10 cellular contexts compared by ENCODE assay signal in the genomic region with DNA sequence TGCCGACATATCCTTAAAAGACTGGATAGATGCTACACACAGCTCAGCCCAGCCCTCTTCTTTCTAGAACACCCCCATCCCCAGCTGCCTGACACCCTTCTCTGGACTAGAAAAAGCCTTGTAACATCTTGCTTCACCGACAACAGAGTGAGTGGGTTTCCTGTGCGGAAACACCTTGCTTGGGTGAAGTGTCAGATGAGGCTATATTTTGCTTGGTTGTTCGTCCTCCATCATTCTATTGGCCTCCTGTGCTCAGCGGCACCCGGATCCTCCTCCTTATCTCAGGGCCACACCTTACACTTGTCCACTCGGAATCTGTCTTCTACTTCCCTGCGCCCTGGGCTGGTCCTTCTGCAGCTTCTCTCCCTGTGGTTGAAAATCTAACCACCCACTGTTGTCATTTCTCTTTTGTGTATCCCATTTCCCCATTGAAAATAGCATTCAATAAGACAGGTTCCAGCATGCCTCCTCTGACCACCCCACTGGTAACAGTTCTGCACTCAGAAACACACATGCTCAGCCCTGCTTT.
DNase-seq lines count a peak whose midpoint lies in the region; ATAC-seq, FAIRE-seq and TF ChIP-seq lines count a peak whose summit lies in the region.
"Had no signal": no experiment of that assay in that cellular context is flagged by ENCODE, and none has a peak within 500 bp of the region (broad histone marks: within the 10 kb centered on the region; RNA-seq: fewer than 3 reads in every experiment).

No MANE protein-coding gene starts in this region.

- H3K9ac ChIP-seq in liver (ENCODE audit: low read depth in 1 of 2, low read length in 2 of 2) (no peak overlapping the region), HepG2 (ENCODE audit: insufficient read depth, low read depth, low read length) (no peak overlapping the region)

- TF ChIP-seq EP300 in HepG2 (IDR thresholded peaks at IDR 0.05; ENCODE audit: low read depth in 2 of 2, low read length in 2 of 2) (no peak), HepG2 (CRISPR knock-in tag; IDR thresholded peaks at IDR 0.05; ENCODE audit: borderline replicate concordance) (no peak)

- H3K79me2 ChIP-seq in HepG2 (ENCODE audit: insufficient read depth, low read length): no peaks in the 10 kb centered on the region

- intact Hi-C loops in HepG2 (cut with micrococcal nuclease; ENCODE audit: unreplicated experiment) (no loop called here), left lung (cut with DNase I) (no loop called here)

- TF ChIP-seq RAD21 in liver (IDR thresholded peaks at IDR 0.05) (no peak), HepG2 (CRISPR knock-in tag; IDR thresholded peaks at IDR 0.05) (no peak)

- in situ Hi-C loops in HepG2 (cut with HindIII; ENCODE audit: extremely low pct_ligation_motif_present, low pct_unique_long_range_greater_than_20kb): no loop called here

- FAIRE-seq in HepG2 (lab: Jason Lieb, UNC): no peak

- no peak overlapping the region for H2AFZ ChIP-seq in HepG2 (ENCODE audit: low read length)

- WGBS in liver: 80% methylated on average over 8 of the region's 8 CpGs
- 49% methylated on average over 8 of the region's 8 CpGs for WGBS in HepG2 (ENCODE audit: low lambda C conversion rate)

- H3K36me3 Mint-ChIP-seq in stimulated activated naive CD8-positive, alpha-beta T cell treated with anti-CD3 and anti-CD28 coated beads, Interleukin-15, Interleukin-2, amounts not matched to agents 100 ng/mL and 50 ng/mL, for 24 hours (ENCODE audit: low read depth): no peaks in the 10 kb centered on the region
- no peaks in the 10 kb centered on the region for H3K36me3 Mint-ChIP-seq in chondrocyte (ENCODE audit: low read depth)

- H3K27me3 ChIP-seq in liver (ENCODE audit: control insufficient read depth in 4 of 4, insufficient read depth in 4 of 4, low read length in 3 of 4) (no peaks in the 10 kb centered on the region), HepG2 (ENCODE audit: control insufficient read depth in 1 of 2, insufficient read depth in 2 of 2, low read length in 2 of 2) (peaks cover 6 to 26% of the 10 kb centered on the region in 2 experiments; a peak in 3 of 5 replicates), left lung (no peaks in the 10 kb centered on the region)

- BruUV-seq in HepG2 (replicated peaks; lab: Mats Ljungman, UMichigan): no TSS peak

- H3K27ac ChIP-seq in liver (ENCODE audit: low read depth in 1 of 2, low read length in 2 of 2) (peak overlapping the region in 1 of 2 donors; percentile 89), HepG2 (ENCODE audit: extremely low read length, insufficient read depth, low read length) (no peak overlapping the region), left lung (no peak overlapping the region)

- H3K4me2 ChIP-seq in HepG2 (ENCODE audit: low read depth, low read length): no peak overlapping the region

- DNase-seq in HepG2 (ENCODE audit: low spot score) (no peak), UCSD-AML1 (lab: John Stamatoyannopoulos, UW; ENCODE audit: unreplicated experiment) (peak; percentile 78), NCI-H82 treated with DMSO at 0.1 percent for 48 hours (lab: John Stamatoyannopoulos, UW; ENCODE audit: unreplicated experiment) (no peak), chondrocyte (ENCODE audit: low spot score) (no peak), left lung (no peak)
- peak; percentile 39 for DNase-seq in effector CD4-positive, alpha-beta T cell
- DNase-seq: Caco-2, NCI-H510A treated with DMSO at 0.1 percent for 48 hours had no signal

- H3K4me1 ChIP-seq in liver (ENCODE audit: control insufficient read depth in 4 of 4, insufficient read depth in 4 of 4, low read length in 3 of 4): peaks cover 20 to 57% (median 43%) of the 10 kb centered on the region in 4 donors
- H3K4me1 ChIP-seq in HepG2 (ENCODE audit: insufficient read depth, low read length): peaks cover 21% of the 10 kb centered on the region
- H3K4me1 ChIP-seq in left lung: no peaks in the 10 kb centered on the region

- no peaks in the 10 kb centered on the region for H3K36me3 ChIP-seq in liver (ENCODE audit: control insufficient read depth in 4 of 4, insufficient read depth in 3 of 4, low read depth in 1 of 4, low read length in 3 of 4)
- H3K36me3 ChIP-seq in HepG2 (replicated peaks in 1 of 2; ENCODE audit: control insufficient read depth in 1 of 2, insufficient read depth in 2 of 2, low read length in 2 of 2): no peaks in the 10 kb centered on the region
- H3K36me3 ChIP-seq in left lung: no peaks in the 10 kb centered on the region

- H3K4me3 Mint-ChIP-seq in stimulated activated naive CD8-positive, alpha-beta T cell treated with anti-CD3 and anti-CD28 coated beads, Interleukin-15, Interleukin-2, amounts not matched to agents 100 ng/mL and 50 ng/mL, for 24 hours: peak overlapping the region; percentile 15
- no peak overlapping the region for H3K4me3 Mint-ChIP-seq in chondrocyte (ENCODE audit: unreplicated experiment)

- POLR2A ChIA-PET in HepG2 (lab: Yijun Ruan, JAX): no interaction called here

- no peak for TF ChIP-seq CTCF in liver (IDR thresholded peaks at IDR 0.05; ENCODE audit: low read depth, low read length, missing input control)
- no peak for TF ChIP-seq CTCF in HepG2 (CRISPR knock-in tag; IDR thresholded peaks at IDR 0.05)
- no peak for TF ChIP-seq CTCF in chondrocyte (IDR thresholded peaks at IDR 0.05)
- no peak for TF ChIP-seq CTCF in left lung (IDR thresholded peaks at IDR 0.05)

- H3K27me3 Mint-ChIP-seq in stimulated activated naive CD8-positive, alpha-beta T cell treated with anti-CD3 and anti-CD28 coated beads, Interleukin-15, Interleukin-2, amounts not matched to agents 100 ng/mL and 50 ng/mL, for 24 hours: no peaks in the 10 kb centered on the region
- peaks cover 46% of the 10 kb centered on the region for H3K27me3 Mint-ChIP-seq in chondrocyte (ENCODE audit: low read depth)

- H3K4me3 ChIP-seq in liver (ENCODE audit: low read depth in 1 of 3, low read length in 3 of 3) (peak overlapping the region in 2 of 3 donors; percentile 6 to 43), HepG2 (replicated peaks in 1 of 3; ENCODE audit: insufficient read depth in 1 of 3, low read depth in 2 of 3, low read length in 3 of 3) (no peak overlapping the region), left lung (no peak overlapping the region)

- ATAC-seq in HepG2 (no peak), left lung (no peak)

- peaks cover 54% of the 10 kb centered on the region for H3K4me1 Mint-ChIP-seq in stimulated activated naive CD8-positive, alpha-beta T cell treated with anti-CD3 and anti-CD28 coated beads, Interleukin-15, Interleukin-2, amounts not matched to agents 100 ng/mL and 50 ng/mL, for 24 hours (ENCODE audit: low read depth)
- no peaks in the 10 kb centered on the region for H3K4me1 Mint-ChIP-seq in chondrocyte (ENCODE audit: low read depth)

- peaks cover 4% of the 10 kb centered on the region for H4K20me1 ChIP-seq in HepG2 (ENCODE audit: insufficient read depth, low read length)

- CTCF ChIA-PET in HepG2 (lab: Yijun Ruan, JAX; ENCODE audit: low intra/inter-chr PET ratio, low total read pairs): no interaction called here

- peak overlapping the region; percentile 14 for H3K27ac Mint-ChIP-seq in stimulated activated naive CD8-positive, alpha-beta T cell treated with anti-CD3 and anti-CD28 coated beads, Interleukin-15, Interleukin-2, amounts not matched to agents 100 ng/mL and 50 ng/mL, for 24 hours
- H3K27ac Mint-ChIP-seq in chondrocyte (ENCODE audit: unreplicated experiment): no peak overlapping the region

- H3K9me3 Mint-ChIP-seq in stimulated activated naive CD8-positive, alpha-beta T cell treated with anti-CD3 and anti-CD28 coated beads, Interleukin-15, Interleukin-2, amounts not matched to agents 100 ng/mL and 50 ng/mL, for 24 hours: no peaks in the 10 kb centered on the region
- no peaks in the 10 kb centered on the region for H3K9me3 Mint-ChIP-seq in chondrocyte (ENCODE audit: low read depth)

- TF ChIP-seq POLR2A in HepG2 (IDR thresholded peaks at IDR 0.05; ENCODE audit: insufficient read depth in 1 of 2, low read depth in 2 of 2, low read length in 2 of 2): no peak

- no peaks in the 10 kb centered on the region for H3K9me3 ChIP-seq in liver (ENCODE audit: control insufficient read depth in 4 of 4, low read length in 3 of 4)
- H3K9me3 ChIP-seq in HepG2 (ENCODE audit: low read length): no peaks in the 10 kb centered on the region
- H3K9me3 ChIP-seq in left lung: no peaks in the 10 kb centered on the region
- H3K9me3 ChIP-seq: Caco-2 had no signal

TF ChIP-seq in liver, 16 proteins besides CTCF, POLR2A, EP300 and RAD21:
- TF ChIP-seq, protein P1, sequence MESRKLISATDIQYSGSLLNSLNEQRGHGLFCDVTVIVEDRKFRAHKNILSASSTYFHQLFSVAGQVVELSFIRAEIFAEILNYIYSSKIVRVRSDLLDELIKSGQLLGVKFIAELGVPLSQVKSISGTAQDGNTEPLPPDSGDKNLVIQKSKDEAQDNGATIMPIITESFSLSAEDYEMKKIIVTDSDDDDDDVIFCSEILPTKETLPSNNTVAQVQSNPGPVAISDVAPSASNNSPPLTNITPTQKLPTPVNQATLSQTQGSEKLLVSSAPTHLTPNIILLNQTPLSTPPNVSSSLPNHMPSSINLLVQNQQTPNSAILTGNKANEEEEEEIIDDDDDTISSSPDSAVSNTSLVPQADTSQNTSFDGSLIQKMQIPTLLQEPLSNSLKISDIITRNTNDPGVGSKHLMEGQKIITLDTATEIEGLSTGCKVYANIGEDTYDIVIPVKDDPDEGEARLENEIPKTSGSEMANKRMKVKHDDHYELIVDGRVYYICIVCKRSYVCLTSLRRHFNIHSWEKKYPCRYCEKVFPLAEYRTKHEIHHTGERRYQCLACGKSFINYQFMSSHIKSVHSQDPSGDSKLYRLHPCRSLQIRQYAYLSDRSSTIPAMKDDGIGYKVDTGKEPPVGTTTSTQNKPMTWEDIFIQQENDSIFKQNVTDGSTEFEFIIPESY (IDR thresholded peaks at IDR 0.05): no peak

TF ChIP-seq in HepG2, 621 proteins besides CTCF, POLR2A, EP300 and RAD21 (continues in another document):
- TF ChIP-seq ZFYVE20 (CRISPR knock-in tag; IDR thresholded peaks at IDR 0.05; ENCODE audit: borderline replicate concordance, low read depth): no peak
- TF ChIP-seq ZFAT (CRISPR knock-in tag; conservative IDR thresholded peaks at IDR 0.05): no peak

Comparison
In these comparisons a context has a peak if more than half of its experiments do, and no peak if none do; other contexts are left out.
1. H3K4me3 ChIP-seq: peak in liver (2 of 3); none in HepG2 (0 of 3) and left lung (0 of 2).
2. DNase-seq: peak in UCSD-AML1 (single experiment) and effector CD4-positive, alpha-beta T cell (single experiment); none in HepG2 (single experiment), NCI-H82 treated with DMSO at 0.1 percent for 48 hours (single experiment), chondrocyte (single experiment) and left lung (0 of 2).